In genomic region chr11:82960000-82960778, GRCh38 we compare ENCODE assay signal across 9 cellular contexts.
DNase-seq lines count a peak whose midpoint lies in the region; ATAC-seq and FAIRE-seq lines count a peak whose summit lies in the region.
"Had no signal": no experiment of that assay in that cellular context is flagged by ENCODE, and none has a peak within 500 bp of the region (broad histone marks: within the 10 kb centered on the region; RNA-seq: fewer than 3 reads in every experiment).

No MANE protein-coding gene starts in this region.

- no peaks in the 10 kb centered on the region for H3K27me3 ChIP-seq in effector memory CD4-positive, alpha-beta T cell (replicated peaks; ENCODE audit: control insufficient read depth, insufficient read depth, low read length, poor library complexity, severe bottlenecking)

- H3K27ac ChIP-seq in effector memory CD4-positive, alpha-beta T cell (ENCODE audit: insufficient read depth, low read length, poor library complexity, severe bottlenecking): peak overlapping the region; percentile 71

- H3K36me3 ChIP-seq in effector memory CD4-positive, alpha-beta T cell (ENCODE audit: control insufficient read depth, insufficient read depth, low read length): no peaks in the 10 kb centered on the region

- no peaks in the 10 kb centered on the region for H3K9me3 ChIP-seq in effector memory CD4-positive, alpha-beta T cell (ENCODE audit: control insufficient read depth, low read length)

- DNase-seq in effector memory CD4-positive, alpha-beta T cell: no peak
- no peak for DNase-seq in COLO668 (lab: John Stamatoyannopoulos, UW; ENCODE audit: unreplicated experiment)
- DNase-seq in NCI-H1436 treated with DMSO at 0.1 percent for 48 hours (lab: John Stamatoyannopoulos, UW): no peak
- no peak for DNase-seq in RCC 7860 (ENCODE audit: low spot score)
- no peak for DNase-seq in NCI-H345 (lab: John Stamatoyannopoulos, UW)
- DNase-seq: left cardiac atrium had no signal

- no peak for FAIRE-seq in RCC 7860 (lab: Jason Lieb, UNC)

- peak; percentile 78 for ATAC-seq in GM18508 (IDR thresholded peaks at IDR 0.05; ENCODE audit: insufficient read depth, unreplicated experiment)
- peak; percentile 90 for ATAC-seq in GM21423 (IDR thresholded peaks at IDR 0.05; ENCODE audit: unreplicated experiment)
- ATAC-seq in HG03521 (IDR thresholded peaks at IDR 0.05; ENCODE audit: unreplicated experiment): peak; percentile 94

- peak overlapping the region; percentile 7 for H3K4me3 ChIP-seq in effector memory CD4-positive, alpha-beta T cell (ENCODE audit: insufficient read depth, low read depth, low read length, poor library complexity, severe bottlenecking)

- peaks cover 36% of the 10 kb centered on the region for H3K4me1 ChIP-seq in effector memory CD4-positive, alpha-beta T cell (ENCODE audit: control insufficient read depth, insufficient read depth, low read length, poor library complexity, severe bottlenecking)
